ENCODE assay signal across 11 cellular contexts in the genomic region with DNA sequence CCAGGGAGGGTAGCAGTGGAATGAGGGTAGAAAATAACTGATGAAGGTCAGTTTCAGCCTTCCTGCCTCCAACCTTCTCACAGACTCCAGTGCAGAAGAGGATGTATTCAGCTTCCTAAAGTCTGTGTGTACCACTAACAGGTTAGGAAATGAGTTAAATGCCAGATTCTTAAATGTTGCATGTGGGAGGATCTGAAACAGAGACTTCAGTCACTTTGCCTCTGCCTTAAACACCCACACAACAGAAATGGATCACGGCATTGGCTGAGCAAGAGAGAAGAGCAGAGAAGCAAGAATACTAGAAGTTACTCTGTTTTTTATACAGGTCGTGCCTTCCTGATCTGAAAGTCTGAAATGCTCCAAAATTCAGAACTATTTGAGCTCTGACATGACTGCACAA.
A peak's percentile ranks its signal among the peaks of the same experiment; 100 is the strongest.
DNase-seq lines count a peak whose midpoint lies in the region; ATAC-seq, FAIRE-seq and TF ChIP-seq lines count a peak whose summit lies in the region.
"Had no signal": no experiment of that assay in that cellular context is flagged by ENCODE, and none has a peak within 500 bp of the region (broad histone marks: within the 10 kb centered on the region; RNA-seq: fewer than 3 reads in every experiment).

No MANE protein-coding gene starts in this region.

- no peaks in the 10 kb centered on the region for H3K9me3 ChIP-seq in sigmoid colon
- H3K9me3 ChIP-seq in heart right ventricle: no peaks in the 10 kb centered on the region
- H3K9me3 ChIP-seq in stomach: no peaks in the 10 kb centered on the region

- H3K27ac ChIP-seq in sigmoid colon: no peak overlapping the region
- H3K27ac ChIP-seq in heart right ventricle: no peak overlapping the region
- H3K27ac ChIP-seq in stomach: no peak overlapping the region

- no peaks in the 10 kb centered on the region for H3K27me3 ChIP-seq in bronchial epithelial cell (ENCODE audit: control insufficient read depth, insufficient read depth, low read length)
- H3K27me3 ChIP-seq in sigmoid colon: no peaks in the 10 kb centered on the region
- no peaks in the 10 kb centered on the region for H3K27me3 ChIP-seq in heart right ventricle
- H3K27me3 ChIP-seq in stomach: no peaks in the 10 kb centered on the region

- H3K4me1 ChIP-seq in sigmoid colon (peaks cover 0 to 14% (median 6%) of the 10 kb centered on the region in 4 donors), heart right ventricle (peaks cover 0 to 14% (median 7%) of the 10 kb centered on the region in 9 donors), stomach (peaks cover 0 to 4% (median 0%) of the 10 kb centered on the region in 4 donors)

- WGBS in sigmoid colon, 2 donors: 69 to 86% methylated on average over 2 of the region's 2 CpGs
- WGBS in heart right ventricle, 2 donors: 72 to 78% methylated on average over 2 of the region's 2 CpGs
- WGBS in stomach, 5 donors: 71 to 88% (median 79%) methylated on average over 2 of the region's 2 CpGs

- DNase-seq in GM10266 (ENCODE audit: extremely low spot score): peak; percentile 40
- DNase-seq in bronchial epithelial cell (ENCODE audit: low read depth): peak; percentile 46
- no peak for DNase-seq in sigmoid colon
- DNase-seq in heart right ventricle: no peak
- DNase-seq in NCI-H1694 treated with DMSO at 0.1 percent for 48 hours (lab: John Stamatoyannopoulos, UW): no peak
- DNase-seq in stomach: no peak
- DNase-seq: NCI-H524, substantia nigra had no signal

- no peak for FAIRE-seq in bronchial epithelial cell (lab: Jason Lieb, UNC)
- FAIRE-seq: TTC549 had no signal

- H3K4me3 ChIP-seq in bronchial epithelial cell (ENCODE audit: low read depth, low read length) (no peak overlapping the region), sigmoid colon (no peak overlapping the region), heart right ventricle (no peak overlapping the region), stomach (no peak overlapping the region)

- peak; percentile 91 for ATAC-seq in GM19372 (IDR thresholded peaks at IDR 0.05; ENCODE audit: low read depth, unreplicated experiment)
- peak; percentile 81 for ATAC-seq in HG03060 (IDR thresholded peaks at IDR 0.05; ENCODE audit: low read depth, unreplicated experiment)
- ATAC-seq in heart right ventricle: no peak

- intact Hi-C loops in sigmoid colon (cut with DNase I) (no loop called here), heart right ventricle (cut with DNase I) (no loop called here), stomach (cut with DNase I; ENCODE audit: low total_unique reads) (no loop called here)

- no peaks in the 10 kb centered on the region for H3K36me3 ChIP-seq in bronchial epithelial cell (ENCODE audit: control insufficient read depth, insufficient read depth, low read length)
- no peaks in the 10 kb centered on the region for H3K36me3 ChIP-seq in sigmoid colon
- H3K36me3 ChIP-seq in heart right ventricle: no peaks in the 10 kb centered on the region
- no peaks in the 10 kb centered on the region for H3K36me3 ChIP-seq in stomach

- no peak for TF ChIP-seq POLR2A in sigmoid colon (IDR thresholded peaks at IDR 0.05)
- no peak for TF ChIP-seq POLR2A in stomach (IDR thresholded peaks at IDR 0.05)

- TF ChIP-seq EP300 in sigmoid colon (IDR thresholded peaks at IDR 0.05) (no peak), stomach (IDR thresholded peaks at IDR 0.05) (no peak)

- TF ChIP-seq CTCF in GM10266 (IDR thresholded peaks at IDR 0.05; ENCODE audit: control insufficient read depth, insufficient read depth, low read depth, missing control alignments) (no peak), bronchial epithelial cell (IDR thresholded peaks at IDR 0.05; ENCODE audit: insufficient read depth, low read length, severe bottlenecking) (no peak), sigmoid colon (IDR thresholded peaks at IDR 0.05) (no peak), heart right ventricle (IDR thresholded peaks at IDR 0.05) (no peak), stomach (IDR thresholded peaks at IDR 0.05) (no peak)

Comparison
In these comparisons a context has a peak if more than half of its experiments do, and no peak if none do; other contexts are left out.
1. DNase-seq: peak in GM10266 (single experiment) and bronchial epithelial cell (single experiment); none in sigmoid colon (single experiment), heart right ventricle (0 of 2), NCI-H1694 treated with DMSO at 0.1 percent for 48 hours (single experiment) and stomach (single experiment).
2. ATAC-seq: peak in GM19372 (single experiment) and HG03060 (single experiment); none in heart right ventricle (0 of 8).